Comparison of ENCODE assay signal across 9 cellular contexts in the genomic region with DNA sequence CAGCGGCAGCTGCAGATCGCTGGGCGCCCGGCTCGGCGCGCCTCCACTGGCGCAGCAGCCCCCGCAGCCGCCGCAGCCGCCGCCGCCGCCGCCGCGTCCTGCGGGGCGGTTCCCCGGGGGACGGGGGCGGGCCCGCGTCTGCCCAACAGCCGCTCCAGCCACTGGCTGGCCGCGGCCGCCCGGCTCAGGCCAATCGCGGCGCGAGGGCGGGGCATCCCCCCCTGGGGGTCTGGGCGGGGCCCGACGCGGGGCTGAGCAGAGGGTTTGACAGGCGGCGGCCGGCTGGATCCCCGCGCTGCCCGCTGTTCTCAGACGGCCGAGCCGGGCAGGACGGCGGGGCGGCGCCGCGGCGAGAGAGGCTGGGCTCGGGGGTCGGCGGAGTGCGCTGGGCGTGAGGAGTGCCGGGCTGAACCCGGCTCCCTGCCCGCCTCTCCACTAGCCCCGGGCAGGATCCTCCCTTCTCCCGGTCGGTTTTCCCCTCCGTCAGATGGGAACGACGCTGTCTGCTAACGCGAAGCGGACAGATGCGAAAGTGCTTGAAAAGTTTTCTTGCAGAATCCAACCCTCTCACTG. TPM values are rescaled to one million over a fixed set of nuclear protein-coding genes. Genes with fewer than 3 reads are reported as not detected.
DNase-seq lines count a peak whose midpoint lies in the region; ATAC-seq and TF ChIP-seq lines count a peak whose summit lies in the region.
"Had no signal": no experiment of that assay in that cellular context is flagged by ENCODE, and none has a peak within 500 bp of the region (broad histone marks: within the 10 kb centered on the region; RNA-seq: fewer than 3 reads in every experiment).

A gene (minus strand): TSS at position 56 of the 573 bp plus-strand sequence. CDS start 1,100 bp downstream, outside the sequence.

- H3K9me3 Mint-ChIP-seq in activated T-helper 2 cell treated with anti-CD3 and anti-CD28 coated beads, Interferon-gamma antibody, Interleukin-2, Interleukin-4, amounts not matched to agents 10 μg/mL and 5 μg/mL and 100 μg/mL, durations not matched to agents 14 hours and 24 hours and 36 hours = peaks cover 6% of the 10 kb centered on the region
- peaks cover 12% of the 10 kb centered on the region for H3K9me3 Mint-ChIP-seq in nephron

- no peak within 1 kb of the TSS for H3K27ac ChIP-seq in substantia nigra (ENCODE audit: low read depth, low read length, poor library complexity, severe bottlenecking)

- peak within 1 kb of the TSS; percentile 70 to 79 for H3K4me3 ChIP-seq in foreskin fibroblast (ENCODE audit: low read depth in 1 of 2, low read length in 2 of 2)

- no peak within 1 kb of the TSS for H3K27ac Mint-ChIP-seq in activated T-helper 2 cell treated with anti-CD3 and anti-CD28 coated beads, Interferon-gamma antibody, Interleukin-2, Interleukin-4, amounts not matched to agents 10 μg/mL and 5 μg/mL and 100 μg/mL, durations not matched to agents 14 hours and 24 hours and 36 hours
- no peak within 1 kb of the TSS for H3K27ac Mint-ChIP-seq in nephron

- peak; percentile 73 for ATAC-seq in GM19468 (IDR thresholded peaks at IDR 0.05; ENCODE audit: extremely low read depth, unreplicated experiment)

- H3K27me3 Mint-ChIP-seq in activated T-helper 2 cell treated with anti-CD3 and anti-CD28 coated beads, Interferon-gamma antibody, Interleukin-2, Interleukin-4, amounts not matched to agents 10 μg/mL and 5 μg/mL and 100 μg/mL, durations not matched to agents 14 hours and 24 hours and 36 hours (ENCODE audit: low read depth) = peaks cover 66% of the 10 kb centered on the region
- peaks cover 89% of the 10 kb centered on the region for H3K27me3 Mint-ChIP-seq in nephron (ENCODE audit: low read depth)

- no peaks in the 10 kb centered on the region for H3K4me1 Mint-ChIP-seq in activated T-helper 2 cell treated with anti-CD3 and anti-CD28 coated beads, Interferon-gamma antibody, Interleukin-2, Interleukin-4, amounts not matched to agents 10 μg/mL and 5 μg/mL and 100 μg/mL, durations not matched to agents 14 hours and 24 hours and 36 hours (ENCODE audit: low read depth)
- peaks cover 13% of the 10 kb centered on the region for H3K4me1 Mint-ChIP-seq in nephron

- in situ Hi-C loops in Caki2 (cut with HindIII; ENCODE audit: low pct_unique_long_range_greater_than_20kb, low sequenced_read_pairs) = no loop called here

- H3K36me3 Mint-ChIP-seq in activated T-helper 2 cell treated with anti-CD3 and anti-CD28 coated beads, Interferon-gamma antibody, Interleukin-2, Interleukin-4, amounts not matched to agents 10 μg/mL and 5 μg/mL and 100 μg/mL, durations not matched to agents 14 hours and 24 hours and 36 hours (ENCODE audit: low read depth) = no peaks in the 10 kb centered on the region
- no peaks in the 10 kb centered on the region for H3K36me3 Mint-ChIP-seq in nephron (ENCODE audit: low read depth)

- peak within 1 kb of the TSS; percentile 54 for H3K4me3 Mint-ChIP-seq in activated T-helper 2 cell treated with anti-CD3 and anti-CD28 coated beads, Interferon-gamma antibody, Interleukin-2, Interleukin-4, amounts not matched to agents 10 μg/mL and 5 μg/mL and 100 μg/mL, durations not matched to agents 14 hours and 24 hours and 36 hours (ENCODE audit: low read depth)
- peak within 1 kb of the TSS; percentile 69 to 80 (median 78) for H3K4me3 Mint-ChIP-seq in nephron

- peak; percentile 78 for DNase-seq in Caki2 (ENCODE audit: low read depth)
- DNase-seq in HK-2 (ENCODE audit: unreplicated experiment) = peak; percentile 76
- peak; percentile 25 for DNase-seq in NCI-H82 treated with DMSO at 0.1 percent for 48 hours (lab: John Stamatoyannopoulos, UW; ENCODE audit: unreplicated experiment)
- peak; percentile 56 for DNase-seq in activated T-helper 2 cell treated with anti-CD3 and anti-CD28 coated beads, Interferon-gamma antibody, Interleukin-2, Interleukin-4, amounts not matched to agents 10 μg/mL and 5 μg/mL and 100 μg/mL, durations not matched to agents 14 hours and 24 hours and 36 hours (ENCODE audit: low spot score)
- DNase-seq in foreskin fibroblast = peak; percentile 93 to 97
- DNase-seq in substantia nigra (lab: John Stamatoyannopoulos, UW) = peak in 45 of 49 donors; percentile 7 to 86 (median 42)

- TF ChIP-seq CTCF in foreskin fibroblast (IDR thresholded peaks at IDR 0.05; ENCODE audit: low read depth, low read length) = no peak
- TF ChIP-seq CTCF in nephron (IDR thresholded peaks at IDR 0.05; ENCODE audit: unreplicated experiment in 3 of 3) = no peak

- intact Hi-C loops in activated T-helper 2 cell treated with anti-CD3 and anti-CD28 coated beads, Interferon-gamma antibody, Interleukin-2, Interleukin-4, amounts not matched to agents 10 μg/mL and 5 μg/mL and 100 μg/mL, durations not matched to agents 14 hours and 24 hours and 36 hours (cut with micrococcal nuclease) = no loop called here

RNA-seq across cellular contexts. Expression of the gene that starts here (rescaled TPM):
- 0.03 and 0.26 TPM in 2 replicates for total RNA-seq in Caki2 (2014; rRNA removed; shearing (Covaris generic); ENCODE audit: low replicate concordance)
- total RNA-seq in activated T-helper 2 cell treated with anti-CD3 and anti-CD28 coated beads, Interferon-gamma antibody, Interleukin-2, Interleukin-4, amounts not matched to agents 10 μg/mL and 5 μg/mL and 100 μg/mL, durations not matched to agents 14 hours and 24 hours and 36 hours = not detected in 2 replicates
- total RNA-seq: activated CD8-positive, alpha-beta memory T cell treated with anti-CD3 and anti-CD28 coated beads for 36 hours had no signal

Comparison
In these comparisons a context has a peak if more than half of its experiments do, and no peak if none do; other contexts are left out.
1. Peak in DNase-seq in Caki2; RNA of the gene not detected or under 1 TPM.
2. Peak in DNase-seq in activated T-helper 2 cell treated with anti-CD3 and anti-CD28 coated beads, Interferon-gamma antibody, Interleukin-2, Interleukin-4, amounts not matched to agents 10 μg/mL and 5 μg/mL and 100 μg/mL, durations not matched to agents 14 hours and 24 hours and 36 hours; RNA of the gene not detected or under 1 TPM.
3. DNase-seq: peak in every context shown above with its lines; median percentile 95 in foreskin fibroblast; 78 in Caki2; 76 in HK-2; 56 in activated T-helper 2 cell treated with anti-CD3 and anti-CD28 coated beads, Interferon-gamma antibody, Interleukin-2, Interleukin-4, amounts not matched to agents 10 μg/mL and 5 μg/mL and 100 μg/mL, durations not matched to agents 14 hours and 24 hours and 36 hours; 42 in substantia nigra; 25 in NCI-H82 treated with DMSO at 0.1 percent for 48 hours.